Comparison of ENCODE assay signal across 8 cellular contexts in genomic region chr19:34404109-34404909, GRCh38. TPM values are rescaled to one million over a fixed set of nuclear protein-coding genes. Genes with fewer than 3 reads are reported as not detected.
DNase-seq lines count a peak whose midpoint lies in the region; ATAC-seq and TF ChIP-seq lines count a peak whose summit lies in the region.

PDCD2L (plus strand) TSS chr19:34404399; CDS start chr19:34404431, 32 bp downstream.

- H3K36me3 Mint-ChIP-seq in activated CD8-positive, alpha-beta memory T cell treated with anti-CD3 and anti-CD28 coated beads, Interleukin-2, amount 10 ng/mL, durations not matched to agents 7 days and 5 days, result peaks cover 27% of the 10 kb centered on the region
- H3K36me3 Mint-ChIP-seq in endothelial cell (ENCODE audit: low read depth, unreplicated experiment), result peaks cover 11% of the 10 kb centered on the region

- H3K4me3 ChIP-seq in HUES48 (ENCODE audit: low read depth, low read length) (peak within 1 kb of the TSS; percentile 97), NT2/D1 (ENCODE audit: insufficient read length, low read depth) (peak within 1 kb of the TSS; percentile 97)

- H3K27me3 ChIP-seq in HUES48 (ENCODE audit: control insufficient read depth, insufficient read depth, low read length) (no peaks in the 10 kb centered on the region), NT2/D1 (ENCODE audit: insufficient read depth, insufficient read length) (no peaks in the 10 kb centered on the region)

- CTCF ChIA-PET in activated CD8-positive, alpha-beta memory T cell treated with anti-CD3 and anti-CD28 coated beads, Interleukin-2, amount 10 ng/mL, durations not matched to agents 7 days and 5 days (lab: Charles Lee), result interaction anchor here (1.2 to 4.9 kb wide), 3 partner anchors 24 to 58 kb away, joined by 3 to 18 read pairs (median 4); partner anchors contain the start of gene UBA2

- H3K4me1 ChIP-seq in HUES48 (ENCODE audit: control insufficient read depth, insufficient read depth, low read length) (no peaks in the 10 kb centered on the region), NT2/D1 (ENCODE audit: insufficient read depth, insufficient read length) (no peaks in the 10 kb centered on the region)

- H3K4me3 Mint-ChIP-seq in activated CD8-positive, alpha-beta memory T cell treated with anti-CD3 and anti-CD28 coated beads, Interleukin-2, amount 10 ng/mL, durations not matched to agents 7 days and 5 days, result peak within 1 kb of the TSS; percentile 81
- H3K4me3 Mint-ChIP-seq in endothelial cell (ENCODE audit: unreplicated experiment), result peak within 1 kb of the TSS; percentile 91

- DNase-seq in COR-L47 (lab: John Stamatoyannopoulos, UW), result peak; percentile 93
- DNase-seq in NT2/D1 (ENCODE audit: low read depth, low spot score), result peak; percentile 77
- peak; percentile 95 for DNase-seq in activated CD8-positive, alpha-beta memory T cell treated with anti-CD3 and anti-CD28 coated beads, Interleukin-2, amount 10 ng/mL, durations not matched to agents 7 days and 5 days
- DNase-seq in endothelial cell (ENCODE audit: low spot score), result peak; percentile 88
- peak; percentile 70 for DNase-seq in midbrain (lab: John Stamatoyannopoulos, UW)
- DNase-seq in stimulated activated CD8-positive, alpha-beta memory T cell treated with anti-CD3 and anti-CD28 coated beads, Interleukin-15, amount 100 ng/mL, for 48 hours (ENCODE audit: low read depth in 2 of 2), result peak; percentile 84 to 88

- no peaks in the 10 kb centered on the region for H3K27me3 Mint-ChIP-seq in activated CD8-positive, alpha-beta memory T cell treated with anti-CD3 and anti-CD28 coated beads, Interleukin-2, amount 10 ng/mL, durations not matched to agents 7 days and 5 days
- no peaks in the 10 kb centered on the region for H3K27me3 Mint-ChIP-seq in endothelial cell (ENCODE audit: unreplicated experiment)

- no peak for TF ChIP-seq CTCF in endothelial cell (IDR thresholded peaks at IDR 0.05; ENCODE audit: unreplicated experiment)

- H3K9ac ChIP-seq in HUES48 (ENCODE audit: low read depth, low read length) (peak within 1 kb of the TSS; percentile 92), NT2/D1 (ENCODE audit: insufficient read length, low read depth) (peak within 1 kb of the TSS; percentile 91)

- peak within 1 kb of the TSS; percentile 79 for H3K27ac Mint-ChIP-seq in activated CD8-positive, alpha-beta memory T cell treated with anti-CD3 and anti-CD28 coated beads, Interleukin-2, amount 10 ng/mL, durations not matched to agents 7 days and 5 days
- no peak within 1 kb of the TSS for H3K27ac Mint-ChIP-seq in endothelial cell (ENCODE audit: unreplicated experiment)

- H3K4me1 Mint-ChIP-seq in activated CD8-positive, alpha-beta memory T cell treated with anti-CD3 and anti-CD28 coated beads, Interleukin-2, amount 10 ng/mL, durations not matched to agents 7 days and 5 days, result peaks cover 15% of the 10 kb centered on the region
- no peaks in the 10 kb centered on the region for H3K4me1 Mint-ChIP-seq in endothelial cell (ENCODE audit: unreplicated experiment)

- H3K36me3 ChIP-seq in HUES48 (ENCODE audit: control insufficient read depth, insufficient read depth, low read length), result peaks cover 35% of the 10 kb centered on the region
- peaks cover 21% of the 10 kb centered on the region for H3K36me3 ChIP-seq in NT2/D1 (ENCODE audit: insufficient read depth, insufficient read length, low read length)

- peak within 1 kb of the TSS; percentile 70 for H3K27ac ChIP-seq in HUES48 (ENCODE audit: low read depth, low read length)

- no peaks in the 10 kb centered on the region for H3K9me3 ChIP-seq in HUES48 (ENCODE audit: control insufficient read depth, insufficient read depth, low read length)
- no peaks in the 10 kb centered on the region for H3K9me3 ChIP-seq in NT2/D1 (ENCODE audit: insufficient read depth, low read length)

- ATAC-seq in GM21390 (IDR thresholded peaks at IDR 0.05; ENCODE audit: unreplicated experiment), result peak; percentile 64
- ATAC-seq in activated CD8-positive, alpha-beta memory T cell treated with anti-CD3 and anti-CD28 coated beads, Interleukin-2, amount 10 ng/mL, durations not matched to agents 7 days and 5 days, result peak; percentile 97

- no peaks in the 10 kb centered on the region for H3K9me3 Mint-ChIP-seq in activated CD8-positive, alpha-beta memory T cell treated with anti-CD3 and anti-CD28 coated beads, Interleukin-2, amount 10 ng/mL, durations not matched to agents 7 days and 5 days (ENCODE audit: low read depth)
- H3K9me3 Mint-ChIP-seq in endothelial cell (ENCODE audit: unreplicated experiment), result no peaks in the 10 kb centered on the region

RNA-seq across cellular contexts. Expression of gene PDCD2L, which starts in this region (rescaled TPM):
- total RNA-seq in activated CD8-positive, alpha-beta memory T cell treated with anti-CD3 and anti-CD28 coated beads, Interleukin-2, amount 10 ng/mL, durations not matched to agents 7 days and 5 days, result 10 to 100 TPM; 11.2 to 19.6 TPM
- 10.3 TPM for total RNA-seq in endothelial cell (ENCODE audit: unreplicated experiment)

Comparison
In these comparisons a context has a peak if more than half of its experiments do, and no peak if none do; other contexts are left out.
1. Peak in every context shown above with its lines: DNase-seq, ATAC-seq, H3K4me3 ChIP-seq and H3K27ac ChIP-seq.